In genomic region chr7:33619264-33619663, GRCh38 we compare ENCODE assay signal across 27 cellular contexts.
"Had no signal": no experiment of that assay in that cellular context is flagged by ENCODE, and none has a peak within 500 bp of the region (broad histone marks: within the 10 kb centered on the region; RNA-seq: fewer than 3 reads in every experiment).

No MANE protein-coding gene starts in this region.

- H3K27ac ChIP-seq: stomach, suprapubic skin, testis, thoracic aorta, thyroid gland, tibial artery, tibial nerve, transverse colon, upper lobe of left lung, upper lobe of right lung, uterus, vagina had no signal

- H3K9me3 ChIP-seq: suprapubic skin, testis, thoracic aorta, thyroid gland, transverse colon, upper lobe of left lung, vagina had no signal

- H3K36me3 ChIP-seq: stomach, suprapubic skin, thoracic aorta, tibial artery, tibial nerve, transverse colon, upper lobe of left lung, upper lobe of right lung, uterus, vagina had no signal

- H3K4me3 ChIP-seq: stomach, suprapubic skin, testis, thoracic aorta, thyroid gland, tibial artery, tibial nerve, transverse colon, upper lobe of left lung, upper lobe of right lung, uterus, vagina had no signal

- DNase-seq: stimulated activated CD4-positive, alpha-beta T cell treated with anti-CD3 and anti-CD28 coated beads, Interleukin-2, amount 100 ng/mL, for 48 hours; stimulated activated CD4-positive, alpha-beta T cell treated with anti-CD3 and anti-CD28 coated beads, Interleukin-4, amount 100 ng/mL, for 1 hour; stimulated activated CD4-positive, alpha-beta T cell treated with anti-CD3 and anti-CD28 coated beads, Interleukin-4, amount 100 ng/mL, for 24 hours; stimulated activated CD4-positive, alpha-beta T cell treated with anti-CD3 and anti-CD28 coated beads, Interleukin-4, amount 100 ng/mL, for 4 hours; stimulated activated CD8-positive, alpha-beta memory T cell treated with anti-CD3 and anti-CD28 coated beads, Interleukin-4, amount 100 ng/mL, for 48 hours; stimulated activated naive B cell treated with anti-CD40 and anti-IgM and Interleukin-4, amounts not matched to agents 10 μg/mL and 1 μg/mL and 100 μg/mL, for 72 hours; stimulated activated naive CD4-positive, alpha-beta T cell; stimulated activated naive CD4-positive, alpha-beta T cell treated with Interleukin-2 at 50 U/mL for 16 hours; stimulated activated naive CD8-positive, alpha-beta T cell treated with anti-CD3 and anti-CD28 coated beads, Interleukin-15, amount 100 ng/mL, for 72 hours; stimulated activated naive CD8-positive, alpha-beta T cell treated with anti-CD3 and anti-CD28 coated beads, Interleukin-15, Interleukin-2, amounts not matched to agents 100 U/mL and 50 U/mL, for 24 hours; stomach; substantia nigra; testis; thyroid gland; tibial artery; transverse colon; trophoblast cell; upper lobe of left lung; upper lobe of right lung; uterus had no signal

- H3K4me1 ChIP-seq: suprapubic skin, testis, thyroid gland, tibial nerve, upper lobe of left lung, upper lobe of right lung, uterus, vagina had no signal

- H3K27me3 ChIP-seq: stomach, suprapubic skin, testis, thyroid gland, tibial artery, tibial nerve, transverse colon, upper lobe of left lung, upper lobe of right lung, uterus, vagina had no signal

- FAIRE-seq: urothelium cell line had no signal

- ATAC-seq: stimulated activated effector memory CD8-positive, alpha-beta T cell treated with anti-CD3 and anti-CD28 coated beads, Interleukin-12 subunit alpha, Interleukin-12 subunit beta, amount 100 ng/mL, for 72 hours; stimulated activated memory B cell treated with anti-CD40 and anti-IgM and Interleukin-4, amounts not matched to agents 10 μg/mL and 1 μg/mL and 100 μg/mL, for 72 hours; stimulated activated naive B cell treated with anti-CD40 and anti-IgM and Interleukin-4, amounts not matched to agents 10 μg/mL and 1 μg/mL and 100 μg/mL, for 72 hours; stimulated activated naive CD8-positive, alpha-beta T cell treated with anti-CD3 and anti-CD28 coated beads, Interleukin-15, amount 100 ng/mL, for 72 hours; stimulated activated naive CD8-positive, alpha-beta T cell treated with anti-CD3 and anti-CD28 coated beads, Interleukin-15, Interleukin-2, amounts not matched to agents 100 U/mL and 50 U/mL, for 24 hours; upper lobe of right lung had no signal
